In genomic region chr1:89331890-89332289, GRCh38 we compare ENCODE assay signal across 17 cellular contexts. TPM values are rescaled to one million over a fixed set of nuclear protein-coding genes. Genes with fewer than 3 reads are reported as not detected.
DNase-seq lines count a peak whose midpoint lies in the region; ATAC-seq and TF ChIP-seq lines count a peak whose summit lies in the region.
"Had no signal": no experiment of that assay in that cellular context is flagged by ENCODE, and none has a peak within 500 bp of the region (broad histone marks: within the 10 kb centered on the region; RNA-seq: fewer than 3 reads in every experiment).

No MANE protein-coding gene starts in this region.

- POLR2A ChIA-PET in WTC11 (lab: Charles Lee), result no interaction called here

- H3K4me1 Mint-ChIP-seq in WTC11, result no peaks in the 10 kb centered on the region

- no peak overlapping the region for H3K27ac Mint-ChIP-seq in WTC11

- DNase-seq in DMS53 (lab: John Stamatoyannopoulos, UW) (peak; percentile 25), DMS53 treated with DMSO at 0.1 percent for 48 hours (lab: John Stamatoyannopoulos, UW; ENCODE audit: unreplicated experiment) (no peak), RKO (ENCODE audit: low spot score) (peak; percentile 3), WTC11 (ENCODE audit: low spot score) (no peak), NCI-H524 treated with DMSO at 0.1 percent for 48 hours (lab: John Stamatoyannopoulos, UW) (no peak), activated gamma-delta T cell (lab: John Stamatoyannopoulos, UW) (no peak), T-helper 9 cell (no peak)
- DNase-seq: CD4-positive, alpha-beta memory T cell; DMS153; DND-41; EL; GOT3; H7 had no signal

- CTCF ChIA-PET in WTC11 (lab: Charles Lee), result no interaction called here

- H3K27me3 Mint-ChIP-seq in WTC11 (ENCODE audit: low read depth), result no peaks in the 10 kb centered on the region; the same call in 1 of the 2 replicates
- H3K27me3 Mint-ChIP-seq: CD4-positive, alpha-beta memory T cell had no signal

- ATAC-seq in WTC11, result peak; percentile 68
- ATAC-seq: A549, GM12878 had no signal

- no peak for TF ChIP-seq CTCF in WTC11 (IDR thresholded peaks at IDR 0.05)

- H3K9me3 Mint-ChIP-seq in WTC11, result peaks cover 44% of the 10 kb centered on the region

- no peak overlapping the region for H3K4me3 Mint-ChIP-seq in WTC11
- H3K4me3 Mint-ChIP-seq: CD14-positive monocyte; CD4-positive, alpha-beta memory T cell had no signal

- H3K36me3 Mint-ChIP-seq in WTC11, result peaks cover 3% of the 10 kb centered on the region

TF ChIP-seq in WTC11, 78 proteins besides CTCF, POLR2A, EP300 and RAD21 (continues in another document):
- TF ChIP-seq AR (CRISPR knock-in tag; IDR thresholded peaks at IDR 0.05) (no peak), SMAD3 (CRISPR knock-in tag; IDR thresholded peaks at IDR 0.05; ENCODE audit: borderline replicate concordance) (no peak), RELA (CRISPR knock-in tag; IDR thresholded peaks at IDR 0.05; ENCODE audit: borderline replicate concordance) (no peak), ARID4B (CRISPR knock-in tag; IDR thresholded peaks at IDR 0.05; ENCODE audit: borderline replicate concordance) (no peak), CDX4 (CRISPR knock-in tag; IDR thresholded peaks at IDR 0.05; ENCODE audit: borderline replicate concordance) (no peak), ZBTB43 (CRISPR knock-in tag; IDR thresholded peaks at IDR 0.05) (no peak), ZSCAN18 (CRISPR knock-in tag; IDR thresholded peaks at IDR 0.05) (no peak), NFE2L1 (CRISPR knock-in tag; IDR thresholded peaks at IDR 0.05) (no peak), PREB (CRISPR knock-in tag; IDR thresholded peaks at IDR 0.05; ENCODE audit: borderline replicate concordance) (no peak), ELF4 (CRISPR knock-in tag; IDR thresholded peaks at IDR 0.05; ENCODE audit: low read depth) (no peak), STAT6 (CRISPR knock-in tag; conservative IDR thresholded peaks at IDR 0.05; ENCODE audit: low read depth) (no peak)

RNA-seq across cellular contexts. Expression of gene GBP6, which starts 32.0 kb away (rescaled TPM):
- not detected in 3 replicates for total RNA-seq in WTC11 (2021)
- total RNA-seq: G401, H7 had no signal

RNA-seq across cellular contexts. Expression of gene GBP5, which starts 59.2 kb away (rescaled TPM):
- 0.17 to 0.25 TPM (median 0.23 TPM) in 3 replicates for total RNA-seq in WTC11 (2021)
- total RNA-seq: G401, H7 had no signal

Comparison
In these comparisons a context has a peak if more than half of its experiments do, and no peak if none do; other contexts are left out.
1. DNase-seq: peak in DMS53 (single experiment) and RKO (single experiment); none in DMS53 treated with DMSO at 0.1 percent for 48 hours (single experiment), WTC11 (single experiment), NCI-H524 treated with DMSO at 0.1 percent for 48 hours (single experiment), activated gamma-delta T cell (single experiment) and T-helper 9 cell (single experiment).